ENCODE assay signal across 2 cellular contexts in the genomic region with DNA sequence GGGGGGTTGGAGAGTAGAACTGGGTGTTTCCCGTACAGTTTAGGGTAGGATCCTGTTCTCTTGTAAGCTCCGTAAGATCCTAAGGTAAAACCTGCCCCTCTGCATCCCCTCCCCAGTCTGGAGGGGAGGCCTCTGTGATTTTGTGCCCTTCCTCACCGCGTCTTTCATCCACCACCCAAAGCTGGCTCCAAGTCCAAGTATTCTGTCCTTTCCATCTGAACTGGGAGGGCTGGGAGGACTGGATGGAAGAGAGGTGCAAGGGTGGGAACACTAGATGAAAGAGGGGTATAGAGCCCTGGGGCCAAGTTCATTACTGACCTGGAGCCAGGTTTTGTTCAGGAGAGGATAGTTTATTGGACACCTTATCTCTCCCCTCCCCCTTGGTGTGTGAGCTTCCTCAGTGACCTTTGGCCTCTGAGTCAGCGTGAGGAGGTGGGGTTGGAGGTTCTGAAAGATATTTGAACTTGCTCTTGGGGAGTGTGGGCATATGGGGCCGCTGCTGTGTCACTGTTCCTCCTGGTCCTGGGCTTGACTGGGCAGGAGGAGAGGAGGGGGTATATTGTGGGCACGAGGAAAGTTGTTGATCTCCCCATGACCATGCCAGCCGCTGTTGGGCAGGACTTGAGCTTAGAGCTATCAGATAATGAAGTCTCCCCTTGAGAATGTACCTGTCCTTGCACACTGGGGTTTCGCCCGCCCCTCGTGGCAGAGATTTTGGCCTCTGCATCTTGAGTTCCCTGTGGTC.
TF ChIP-seq lines count a peak whose summit lies in the region.

No MANE protein-coding gene starts in this region.

TF ChIP-seq in Ishikawa, 13 proteins besides CTCF, POLR2A, EP300 and RAD21:
- TF ChIP-seq FOXM1 (IDR thresholded peaks at IDR 0.05; ENCODE audit: borderline replicate concordance, low read depth), result no peak
- no peak for TF ChIP-seq YY1 (IDR thresholded peaks at IDR 0.05; ENCODE audit: low read depth)
- TF ChIP-seq, protein P1, sequence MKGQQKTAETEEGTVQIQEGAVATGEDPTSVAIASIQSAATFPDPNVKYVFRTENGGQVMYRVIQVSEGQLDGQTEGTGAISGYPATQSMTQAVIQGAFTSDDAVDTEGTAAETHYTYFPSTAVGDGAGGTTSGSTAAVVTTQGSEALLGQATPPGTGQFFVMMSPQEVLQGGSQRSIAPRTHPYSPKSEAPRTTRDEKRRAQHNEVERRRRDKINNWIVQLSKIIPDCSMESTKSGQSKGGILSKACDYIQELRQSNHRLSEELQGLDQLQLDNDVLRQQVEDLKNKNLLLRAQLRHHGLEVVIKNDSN (IDR thresholded peaks at IDR 0.05), result no peak
- TF ChIP-seq ZBTB7A (IDR thresholded peaks at IDR 0.05; ENCODE audit: low read depth), result no peak
- TF ChIP-seq, protein P2, sequence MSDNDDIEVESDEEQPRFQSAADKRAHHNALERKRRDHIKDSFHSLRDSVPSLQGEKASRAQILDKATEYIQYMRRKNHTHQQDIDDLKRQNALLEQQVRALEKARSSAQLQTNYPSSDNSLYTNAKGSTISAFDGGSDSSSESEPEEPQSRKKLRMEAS (IDR thresholded peaks at IDR 0.05), result 0 out of 2 replicates have a peak, but pooled peaks have one; percentile 20
- TF ChIP-seq, protein P3, sequence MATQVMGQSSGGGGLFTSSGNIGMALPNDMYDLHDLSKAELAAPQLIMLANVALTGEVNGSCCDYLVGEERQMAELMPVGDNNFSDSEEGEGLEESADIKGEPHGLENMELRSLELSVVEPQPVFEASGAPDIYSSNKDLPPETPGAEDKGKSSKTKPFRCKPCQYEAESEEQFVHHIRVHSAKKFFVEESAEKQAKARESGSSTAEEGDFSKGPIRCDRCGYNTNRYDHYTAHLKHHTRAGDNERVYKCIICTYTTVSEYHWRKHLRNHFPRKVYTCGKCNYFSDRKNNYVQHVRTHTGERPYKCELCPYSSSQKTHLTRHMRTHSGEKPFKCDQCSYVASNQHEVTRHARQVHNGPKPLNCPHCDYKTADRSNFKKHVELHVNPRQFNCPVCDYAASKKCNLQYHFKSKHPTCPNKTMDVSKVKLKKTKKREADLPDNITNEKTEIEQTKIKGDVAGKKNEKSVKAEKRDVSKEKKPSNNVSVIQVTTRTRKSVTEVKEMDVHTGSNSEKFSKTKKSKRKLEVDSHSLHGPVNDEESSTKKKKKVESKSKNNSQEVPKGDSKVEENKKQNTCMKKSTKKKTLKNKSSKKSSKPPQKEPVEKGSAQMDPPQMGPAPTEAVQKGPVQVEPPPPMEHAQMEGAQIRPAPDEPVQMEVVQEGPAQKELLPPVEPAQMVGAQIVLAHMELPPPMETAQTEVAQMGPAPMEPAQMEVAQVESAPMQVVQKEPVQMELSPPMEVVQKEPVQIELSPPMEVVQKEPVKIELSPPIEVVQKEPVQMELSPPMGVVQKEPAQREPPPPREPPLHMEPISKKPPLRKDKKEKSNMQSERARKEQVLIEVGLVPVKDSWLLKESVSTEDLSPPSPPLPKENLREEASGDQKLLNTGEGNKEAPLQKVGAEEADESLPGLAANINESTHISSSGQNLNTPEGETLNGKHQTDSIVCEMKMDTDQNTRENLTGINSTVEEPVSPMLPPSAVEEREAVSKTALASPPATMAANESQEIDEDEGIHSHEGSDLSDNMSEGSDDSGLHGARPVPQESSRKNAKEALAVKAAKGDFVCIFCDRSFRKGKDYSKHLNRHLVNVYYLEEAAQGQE (IDR thresholded peaks at IDR 0.05; ENCODE audit: low read depth), result no peak
- TF ChIP-seq NFIC (IDR thresholded peaks at IDR 0.05), result no peak
- TF ChIP-seq EGR1 (IDR thresholded peaks at IDR 0.05), result no peak
- no peak for TF ChIP-seq CEBPB (IDR thresholded peaks at IDR 0.05)
- TF ChIP-seq TAF1 (IDR thresholded peaks at IDR 0.05; ENCODE audit: low read depth), result no peak
- no peak for TF ChIP-seq CREB1 (IDR thresholded peaks at IDR 0.05; ENCODE audit: low read depth)
- TF ChIP-seq TCF12 (IDR thresholded peaks at IDR 0.05; ENCODE audit: low read depth), result 0 out of 2 replicates have a peak, but pooled peaks have one; percentile 18
- no peak for TF ChIP-seq TEAD4 (IDR thresholded peaks at IDR 0.05)

TF ChIP-seq in HepG2, 621 proteins besides CTCF, POLR2A, EP300 and RAD21 (continues in another document):
- no peak for TF ChIP-seq WIZ (CRISPR knock-in tag; IDR thresholded peaks at IDR 0.05)
- peak; percentile 100 for TF ChIP-seq NR2F6 (IDR thresholded peaks at IDR 0.05)
- TF ChIP-seq NR2F6 (CRISPR knock-in tag; IDR thresholded peaks at IDR 0.05), result peak; percentile 100
- TF ChIP-seq ZNF232 (CRISPR knock-in tag; IDR thresholded peaks at IDR 0.05; ENCODE audit: borderline replicate concordance), result 0 out of 2 replicates have a peak, but pooled peaks have one; percentile 26
- TF ChIP-seq HHEX (CRISPR knock-in tag; IDR thresholded peaks at IDR 0.05), result peak; percentile 61; the same call in 1 of the 2 replicates
- TF ChIP-seq, protein P4, sequence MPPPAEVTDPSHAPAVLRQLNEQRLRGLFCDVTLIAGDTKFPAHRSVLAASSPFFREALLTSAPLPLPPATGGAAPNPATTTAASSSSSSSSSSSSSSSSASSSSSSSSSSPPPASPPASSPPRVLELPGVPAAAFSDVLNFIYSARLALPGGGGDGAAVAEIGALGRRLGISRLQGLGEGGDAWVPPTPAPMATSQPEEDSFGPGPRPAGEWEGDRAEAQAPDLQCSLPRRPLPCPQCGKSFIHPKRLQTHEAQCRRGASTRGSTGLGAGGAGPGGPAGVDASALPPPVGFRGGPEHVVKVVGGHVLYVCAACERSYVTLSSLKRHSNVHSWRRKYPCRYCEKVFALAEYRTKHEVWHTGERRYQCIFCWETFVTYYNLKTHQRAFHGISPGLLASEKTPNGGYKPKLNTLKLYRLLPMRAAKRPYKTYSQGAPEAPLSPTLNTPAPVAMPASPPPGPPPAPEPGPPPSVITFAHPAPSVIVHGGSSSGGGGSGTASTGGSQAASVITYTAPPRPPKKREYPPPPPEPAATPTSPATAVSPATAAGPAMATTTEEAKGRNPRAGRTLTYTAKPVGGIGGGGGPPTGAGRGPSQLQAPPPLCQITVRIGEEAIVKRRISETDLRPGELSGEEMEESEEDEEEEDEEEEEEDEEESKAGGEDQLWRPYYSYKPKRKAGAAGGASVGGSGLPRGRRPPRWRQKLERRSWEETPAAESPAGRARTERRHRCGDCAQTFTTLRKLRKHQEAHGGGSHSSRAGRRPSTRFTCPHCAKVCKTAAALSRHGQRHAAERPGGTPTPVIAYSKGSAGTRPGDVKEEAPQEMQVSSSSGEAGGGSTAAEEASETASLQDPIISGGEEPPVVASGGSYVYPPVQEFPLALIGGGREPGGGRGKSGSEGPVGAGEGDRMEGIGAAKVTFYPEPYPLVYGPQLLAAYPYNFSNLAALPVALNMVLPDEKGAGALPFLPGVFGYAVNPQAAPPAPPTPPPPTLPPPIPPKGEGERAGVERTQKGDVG (CRISPR knock-in tag; IDR thresholded peaks at IDR 0.05; ENCODE audit: borderline replicate concordance), result no peak
- TF ChIP-seq, protein P5, sequence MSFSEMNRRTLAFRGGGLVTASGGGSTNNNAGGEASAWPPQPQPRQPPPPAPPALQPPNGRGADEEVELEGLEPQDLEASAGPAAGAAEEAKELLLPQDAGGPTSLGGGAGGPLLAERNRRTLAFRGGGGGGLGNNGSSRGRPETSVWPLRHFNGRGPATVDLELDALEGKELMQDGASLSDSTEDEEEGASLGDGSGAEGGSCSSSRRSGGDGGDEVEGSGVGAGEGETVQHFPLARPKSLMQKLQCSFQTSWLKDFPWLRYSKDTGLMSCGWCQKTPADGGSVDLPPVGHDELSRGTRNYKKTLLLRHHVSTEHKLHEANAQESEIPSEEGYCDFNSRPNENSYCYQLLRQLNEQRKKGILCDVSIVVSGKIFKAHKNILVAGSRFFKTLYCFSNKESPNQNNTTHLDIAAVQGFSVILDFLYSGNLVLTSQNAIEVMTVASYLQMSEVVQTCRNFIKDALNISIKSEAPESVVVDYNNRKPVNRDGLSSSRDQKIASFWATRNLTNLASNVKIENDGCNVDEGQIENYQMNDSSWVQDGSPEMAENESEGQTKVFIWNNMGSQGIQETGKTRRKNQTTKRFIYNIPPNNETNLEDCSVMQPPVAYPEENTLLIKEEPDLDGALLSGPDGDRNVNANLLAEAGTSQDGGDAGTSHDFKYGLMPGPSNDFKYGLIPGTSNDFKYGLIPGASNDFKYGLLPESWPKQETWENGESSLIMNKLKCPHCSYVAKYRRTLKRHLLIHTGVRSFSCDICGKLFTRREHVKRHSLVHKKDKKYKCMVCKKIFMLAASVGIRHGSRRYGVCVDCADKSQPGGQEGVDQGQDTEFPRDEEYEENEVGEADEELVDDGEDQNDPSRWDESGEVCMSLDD (CRISPR knock-in tag; IDR thresholded peaks at IDR 0.05; ENCODE audit: borderline replicate concordance), result peak; percentile 77; the same call in 1 of the 2 replicates
- TF ChIP-seq ZNF614 (CRISPR knock-in tag; IDR thresholded peaks at IDR 0.05; ENCODE audit: borderline replicate concordance), result peak; percentile 95; the same call in 1 of the 2 replicates
- TF ChIP-seq PITX1 (CRISPR knock-in tag; IDR thresholded peaks at IDR 0.05), result peak; percentile 91
- no peak for TF ChIP-seq ZFP62 (CRISPR knock-in tag; IDR thresholded peaks at IDR 0.05)
- no peak for TF ChIP-seq ZNF446 (CRISPR knock-in tag; IDR thresholded peaks at IDR 0.05)
- no peak for TF ChIP-seq PAWR (CRISPR knock-in tag; IDR thresholded peaks at IDR 0.05; ENCODE audit: borderline replicate concordance)
- peak; percentile 87 for TF ChIP-seq KDM2A (CRISPR knock-in tag; IDR thresholded peaks at IDR 0.05; ENCODE audit: borderline replicate concordance, low read depth)
- TF ChIP-seq ONECUT2 (CRISPR knock-in tag; IDR thresholded peaks at IDR 0.05), result 0 out of 2 replicates have a peak, but pooled peaks have one; percentile 54
- TF ChIP-seq, protein P6, sequence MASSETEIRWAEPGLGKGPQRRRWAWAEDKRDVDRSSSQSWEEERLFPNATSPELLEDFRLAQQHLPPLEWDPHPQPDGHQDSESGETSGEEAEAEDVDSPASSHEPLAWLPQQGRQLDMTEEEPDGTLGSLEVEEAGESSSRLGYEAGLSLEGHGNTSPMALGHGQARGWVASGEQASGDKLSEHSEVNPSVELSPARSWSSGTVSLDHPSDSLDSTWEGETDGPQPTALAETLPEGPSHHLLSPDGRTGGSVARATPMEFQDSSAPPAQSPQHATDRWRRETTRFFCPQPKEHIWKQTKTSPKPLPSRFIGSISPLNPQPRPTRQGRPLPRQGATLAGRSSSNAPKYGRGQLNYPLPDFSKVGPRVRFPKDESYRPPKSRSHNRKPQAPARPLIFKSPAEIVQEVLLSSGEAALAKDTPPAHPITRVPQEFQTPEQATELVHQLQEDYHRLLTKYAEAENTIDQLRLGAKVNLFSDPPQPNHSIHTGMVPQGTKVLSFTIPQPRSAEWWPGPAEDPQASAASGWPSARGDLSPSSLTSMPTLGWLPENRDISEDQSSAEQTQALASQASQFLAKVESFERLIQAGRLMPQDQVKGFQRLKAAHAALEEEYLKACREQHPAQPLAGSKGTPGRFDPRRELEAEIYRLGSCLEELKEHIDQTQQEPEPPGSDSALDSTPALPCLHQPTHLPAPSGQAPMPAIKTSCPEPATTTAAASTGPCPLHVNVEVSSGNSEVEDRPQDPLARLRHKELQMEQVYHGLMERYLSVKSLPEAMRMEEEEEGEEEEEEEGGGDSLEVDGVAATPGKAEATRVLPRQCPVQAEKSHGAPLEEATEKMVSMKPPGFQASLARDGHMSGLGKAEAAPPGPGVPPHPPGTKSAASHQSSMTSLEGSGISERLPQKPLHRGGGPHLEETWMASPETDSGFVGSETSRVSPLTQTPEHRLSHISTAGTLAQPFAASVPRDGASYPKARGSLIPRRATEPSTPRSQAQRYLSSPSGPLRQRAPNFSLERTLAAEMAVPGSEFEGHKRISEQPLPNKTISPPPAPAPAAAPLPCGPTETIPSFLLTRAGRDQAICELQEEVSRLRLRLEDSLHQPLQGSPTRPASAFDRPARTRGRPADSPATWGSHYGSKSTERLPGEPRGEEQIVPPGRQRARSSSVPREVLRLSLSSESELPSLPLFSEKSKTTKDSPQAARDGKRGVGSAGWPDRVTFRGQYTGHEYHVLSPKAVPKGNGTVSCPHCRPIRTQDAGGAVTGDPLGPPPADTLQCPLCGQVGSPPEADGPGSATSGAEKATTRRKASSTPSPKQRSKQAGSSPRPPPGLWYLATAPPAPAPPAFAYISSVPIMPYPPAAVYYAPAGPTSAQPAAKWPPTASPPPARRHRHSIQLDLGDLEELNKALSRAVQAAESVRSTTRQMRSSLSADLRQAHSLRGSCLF (CRISPR knock-in tag; IDR thresholded peaks at IDR 0.05; ENCODE audit: borderline replicate concordance), result no peak
- TF ChIP-seq SNAI1 (CRISPR knock-in tag; IDR thresholded peaks at IDR 0.05; ENCODE audit: borderline replicate concordance), result no peak
- TF ChIP-seq ZNF564 (CRISPR knock-in tag; IDR thresholded peaks at IDR 0.05), result peak; percentile 43; the same call in 1 of the 2 replicates
- no peak for TF ChIP-seq ZNF20 (CRISPR knock-in tag; IDR thresholded peaks at IDR 0.05)
